In genomic region chr4:2394544-2394943, GRCh38 we compare ENCODE assay signal across 15 cellular contexts. TPM values are rescaled to one million over a fixed set of nuclear protein-coding genes. Genes with fewer than 3 reads are reported as not detected.
"Had no signal": no experiment of that assay in that cellular context is flagged by ENCODE, and none has a peak within 500 bp of the region (broad histone marks: within the 10 kb centered on the region; RNA-seq: fewer than 3 reads in every experiment).

No MANE protein-coding gene starts in this region.

- H3K9me3 Mint-ChIP-seq: activated T-helper 1 cell treated with anti-CD3 and anti-CD28 coated beads, Interleukin-12 subunit alpha, Interleukin-12 subunit beta, Interleukin-2, Interleukin-4 antibody, amounts not matched to agents 30 ng/mL and 10 ng/mL and 1 ng/mL, durations not matched to agents 14 hours and 24 hours and 36 hours; neural crest cell had no signal

- DNase-seq: activated CD4-positive, alpha-beta T cell treated with anti-CD3 and anti-CD28 coated beads for 36 hours; activated CD8-positive, alpha-beta memory T cell treated with anti-CD3 and anti-CD28 coated beads, Interleukin-2, amount 50 U/mL, for 48 hours; activated CD8-positive, alpha-beta T cell treated with anti-CD3 and anti-CD28 coated beads, Interleukin-2, amount 10 ng/mL, durations not matched to agents 7 days and 5 days; activated naive CD4-positive, alpha-beta T cell treated with Interleukin-2 at 50 U/mL for 16 hours; adrenal gland; central memory CD4-positive, alpha-beta T cell; effector memory CD4-positive, alpha-beta T cell; gastrocnemius medialis; heart right ventricle; islet precursor cell; stimulated activated CD4-positive, alpha-beta T cell treated with anti-CD3 and anti-CD28 coated beads, Interleukin-4, amount 100 ng/mL, for 4 hours; T-helper 9 cell; thyroid gland had no signal

- H3K27ac Mint-ChIP-seq: activated CD4-positive, alpha-beta T cell treated with anti-CD3 and anti-CD28 coated beads for 36 hours; activated CD8-positive, alpha-beta T cell treated with anti-CD3 and anti-CD28 coated beads, Interleukin-2, amount 10 ng/mL, durations not matched to agents 7 days and 5 days; activated T-helper 1 cell treated with anti-CD3 and anti-CD28 coated beads, Interleukin-12 subunit alpha, Interleukin-12 subunit beta, Interleukin-2, Interleukin-4 antibody, amounts not matched to agents 30 ng/mL and 10 ng/mL and 1 ng/mL, durations not matched to agents 14 hours and 24 hours and 36 hours had no signal

- ATAC-seq: activated CD4-positive, alpha-beta T cell treated with anti-CD3 and anti-CD28 coated beads for 36 hours; activated CD8-positive, alpha-beta T cell treated with anti-CD3 and anti-CD28 coated beads, Interleukin-2, amount 10 ng/mL, durations not matched to agents 7 days and 5 days had no signal

- H3K4me3 Mint-ChIP-seq: activated CD4-positive, alpha-beta T cell treated with anti-CD3 and anti-CD28 coated beads for 36 hours; activated CD8-positive, alpha-beta T cell treated with anti-CD3 and anti-CD28 coated beads, Interleukin-2, amount 10 ng/mL, durations not matched to agents 7 days and 5 days; activated T-helper 1 cell treated with anti-CD3 and anti-CD28 coated beads, Interleukin-12 subunit alpha, Interleukin-12 subunit beta, Interleukin-2, Interleukin-4 antibody, amounts not matched to agents 30 ng/mL and 10 ng/mL and 1 ng/mL, durations not matched to agents 14 hours and 24 hours and 36 hours; neural crest cell had no signal

RNA-seq across cellular contexts. Expression of gene CFAP99, which starts 24.2 kb away (rescaled TPM):
- total RNA-seq: activated CD8-positive, alpha-beta T cell treated with anti-CD3 and anti-CD28 coated beads, Interleukin-2, amount 10 ng/mL, durations not matched to agents 7 days and 5 days; activated T-helper 1 cell treated with anti-CD3 and anti-CD28 coated beads, Interleukin-12 subunit alpha, Interleukin-12 subunit beta, Interleukin-2, Interleukin-4 antibody, amounts not matched to agents 30 ng/mL and 10 ng/mL and 1 ng/mL, durations not matched to agents 14 hours and 24 hours and 36 hours; gastrocnemius medialis; heart right ventricle; neural crest cell had no signal
- polyA plus RNA-seq: heart right ventricle had no signal
